13 cellular contexts compared by ENCODE assay signal in the genomic region with DNA sequence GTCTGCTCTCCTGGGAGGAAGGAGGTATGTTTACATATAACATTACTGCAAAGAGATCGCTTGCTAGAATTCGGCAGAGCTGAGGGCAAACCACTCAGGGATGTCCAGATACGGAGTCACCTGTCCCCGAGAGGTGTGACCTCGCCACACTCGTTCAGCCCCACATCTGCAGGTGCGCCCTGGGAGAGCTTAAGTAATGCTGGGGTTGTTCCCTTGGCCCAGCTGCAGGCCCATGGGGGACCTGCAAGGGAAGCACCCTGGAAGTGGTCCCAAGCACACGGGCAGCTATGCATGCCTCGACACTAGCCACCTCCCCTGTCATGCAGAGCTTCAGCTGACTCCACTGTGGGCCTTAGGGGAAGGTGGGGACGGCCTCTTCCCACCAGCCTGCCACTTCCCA. TPM values are rescaled to one million over a fixed set of nuclear protein-coding genes. Genes with fewer than 3 reads are reported as not detected.
DNase-seq lines count a peak whose midpoint lies in the region; TF ChIP-seq lines count a peak whose summit lies in the region.
"Had no signal": no experiment of that assay in that cellular context is flagged by ENCODE, and none has a peak within 500 bp of the region (broad histone marks: within the 10 kb centered on the region; RNA-seq: fewer than 3 reads in every experiment).

No MANE protein-coding gene starts in this region.

- intact Hi-C loops in thyroid gland (cut with DNase I) = no loop called here

- peak overlapping the region; percentile 58 for H3K27ac Mint-ChIP-seq in chondrocyte (ENCODE audit: unreplicated experiment)
- H3K27ac Mint-ChIP-seq in osteocyte (ENCODE audit: unreplicated experiment) = peak overlapping the region; percentile 23
- H3K27ac Mint-ChIP-seq in T-helper 2 cell treated with Interferon-gamma antibody and Interleukin-4, amounts not matched to agents 5 μg/mL and 100 μg/mL, for 36 hours = no peak overlapping the region
- H3K27ac Mint-ChIP-seq: activated CD8-positive, alpha-beta T cell treated with anti-CD3 and anti-CD28 coated beads, Interleukin-2, amount 10 ng/mL, durations not matched to agents 7 days and 5 days; stimulated activated naive CD8-positive, alpha-beta T cell treated with anti-CD3 and anti-CD28 coated beads, Interleukin-15, amount 100 ng/mL, for 72 hours had no signal

- TF ChIP-seq POLR2A in GM18951 (IDR thresholded peaks at IDR 0.05; ENCODE audit: extremely low read depth, insufficient read depth, insufficient read length) = peak; percentile 8
- no peak for TF ChIP-seq POLR2A in thyroid gland (IDR thresholded peaks at IDR 0.05)

- peak overlapping the region; percentile 3 for H3K4me3 Mint-ChIP-seq in chondrocyte (ENCODE audit: unreplicated experiment)
- no peak overlapping the region for H3K4me3 Mint-ChIP-seq in osteocyte (ENCODE audit: unreplicated experiment)
- H3K4me3 Mint-ChIP-seq in T-helper 2 cell treated with Interferon-gamma antibody and Interleukin-4, amounts not matched to agents 5 μg/mL and 100 μg/mL, for 36 hours = no peak overlapping the region
- H3K4me3 Mint-ChIP-seq: activated CD8-positive, alpha-beta T cell treated with anti-CD3 and anti-CD28 coated beads, Interleukin-2, amount 10 ng/mL, durations not matched to agents 7 days and 5 days; stimulated activated naive CD8-positive, alpha-beta T cell treated with anti-CD3 and anti-CD28 coated beads, Interleukin-15, amount 100 ng/mL, for 72 hours had no signal

- H3K9me3 Mint-ChIP-seq in chondrocyte (ENCODE audit: low read depth) (no peaks in the 10 kb centered on the region), osteocyte (ENCODE audit: unreplicated experiment) (no peaks in the 10 kb centered on the region)
- H3K9me3 Mint-ChIP-seq in T-helper 2 cell treated with Interferon-gamma antibody and Interleukin-4, amounts not matched to agents 5 μg/mL and 100 μg/mL, for 36 hours = no peaks in the 10 kb centered on the region
- H3K9me3 Mint-ChIP-seq: stimulated activated naive CD8-positive, alpha-beta T cell treated with anti-CD3 and anti-CD28 coated beads, Interleukin-15, amount 100 ng/mL, for 72 hours had no signal

- H3K4me2 ChIP-seq in BLaER1 = peak overlapping the region; percentile 79

- H3K36me3 ChIP-seq in BLaER1 = peaks cover 94% of the 10 kb centered on the region
- H3K36me3 ChIP-seq in thyroid gland = peaks cover 59 to 63% of the 10 kb centered on the region in 2 donors

- peak overlapping the region; percentile 51; the same call in 1 of the 2 replicates for H3K9ac ChIP-seq in BLaER1
- H3K9ac ChIP-seq: parathyroid adenoma had no signal

- H3K9me3 ChIP-seq in BLaER1 = no peaks in the 10 kb centered on the region
- no peaks in the 10 kb centered on the region for H3K9me3 ChIP-seq in thyroid gland

- H4K20me1 ChIP-seq in BLaER1 = peaks cover 100% of the 10 kb centered on the region

- peak overlapping the region; percentile 50; the same call in 1 of the 2 replicates for H3K27ac ChIP-seq in BLaER1
- no peak overlapping the region for H3K27ac ChIP-seq in thyroid gland
- H3K27ac ChIP-seq: parathyroid adenoma had no signal

- H3K36me3 Mint-ChIP-seq in chondrocyte (ENCODE audit: low read depth) = peaks cover 52% of the 10 kb centered on the region
- peaks cover 57% of the 10 kb centered on the region for H3K36me3 Mint-ChIP-seq in osteocyte (ENCODE audit: unreplicated experiment)
- H3K36me3 Mint-ChIP-seq in T-helper 2 cell treated with Interferon-gamma antibody and Interleukin-4, amounts not matched to agents 5 μg/mL and 100 μg/mL, for 36 hours (ENCODE audit: low read depth) = peaks cover 74% of the 10 kb centered on the region

- DNase-seq in chondrocyte (ENCODE audit: low spot score) (no peak), osteocyte (ENCODE audit: extremely low spot score, unreplicated experiment) (no peak), NCI-H524 treated with DMSO at 0.1 percent for 48 hours (lab: John Stamatoyannopoulos, UW) (no peak), thyroid gland (no peak), D341Med (ENCODE audit: low spot score) (no peak)
- DNase-seq in T-helper 2 cell treated with Interferon-gamma antibody and Interleukin-4, amounts not matched to agents 5 μg/mL and 100 μg/mL, for 36 hours (ENCODE audit: low spot score) = no peak
- DNase-seq: DMS153; NCI-H446 treated with DMSO at 0.1 percent for 48 hours; stimulated activated naive CD8-positive, alpha-beta T cell treated with anti-CD3 and anti-CD28 coated beads, Interleukin-15, amount 100 ng/mL, for 72 hours had no signal

- in situ Hi-C loops in GM18951 (cut with MboI; ENCODE audit: low sequenced_read_pairs, unreplicated experiment) = no loop called here

- H3K4me1 ChIP-seq in BLaER1 (peaks cover 76% of the 10 kb centered on the region), thyroid gland (no peaks in the 10 kb centered on the region)
- H3K4me1 ChIP-seq: parathyroid adenoma had no signal

- WGBS in thyroid gland, 2 donors = 68 to 74% methylated on average over 6 to 10 of the region's 10 CpGs

- peak overlapping the region; percentile 9; the same call in 1 of the 2 replicates for H3K4me3 ChIP-seq in BLaER1
- no peak overlapping the region for H3K4me3 ChIP-seq in thyroid gland (replicated peaks in 1 of 3)

- no peak for TF ChIP-seq CTCF in chondrocyte (IDR thresholded peaks at IDR 0.05)
- no peak for TF ChIP-seq CTCF in osteocyte (IDR thresholded peaks at IDR 0.05)
- TF ChIP-seq CTCF in thyroid gland (IDR thresholded peaks at IDR 0.05) = no peak

- H3K4me1 Mint-ChIP-seq in chondrocyte (ENCODE audit: low read depth) = peaks cover 35% of the 10 kb centered on the region
- H3K4me1 Mint-ChIP-seq in osteocyte (ENCODE audit: unreplicated experiment) = peaks cover 11% of the 10 kb centered on the region
- H3K4me1 Mint-ChIP-seq in T-helper 2 cell treated with Interferon-gamma antibody and Interleukin-4, amounts not matched to agents 5 μg/mL and 100 μg/mL, for 36 hours (ENCODE audit: low read depth) = peaks cover 16% of the 10 kb centered on the region

- H3K27me3 Mint-ChIP-seq in chondrocyte (ENCODE audit: low read depth) = no peaks in the 10 kb centered on the region
- no peaks in the 10 kb centered on the region for H3K27me3 Mint-ChIP-seq in osteocyte (ENCODE audit: unreplicated experiment)
- H3K27me3 Mint-ChIP-seq in T-helper 2 cell treated with Interferon-gamma antibody and Interleukin-4, amounts not matched to agents 5 μg/mL and 100 μg/mL, for 36 hours (ENCODE audit: low read depth) = no peaks in the 10 kb centered on the region
- H3K27me3 Mint-ChIP-seq: stimulated activated naive CD8-positive, alpha-beta T cell treated with anti-CD3 and anti-CD28 coated beads, Interleukin-15, amount 100 ng/mL, for 72 hours had no signal

- H3K27me3 ChIP-seq in BLaER1 = no peaks in the 10 kb centered on the region
- no peaks in the 10 kb centered on the region for H3K27me3 ChIP-seq in thyroid gland

RNA-seq across cellular contexts. Expression of a gene that starts 22.2 kb away (rescaled TPM):
- total RNA-seq in chondrocyte = 228 to 248 TPM (median 239 TPM) in 3 replicates
- 257 and 260 TPM in 2 replicates for total RNA-seq in osteocyte
- 100 to 1,000 TPM; 127 to 262 (median 197) TPM for total RNA-seq in thyroid gland
